In the genomic region with DNA sequence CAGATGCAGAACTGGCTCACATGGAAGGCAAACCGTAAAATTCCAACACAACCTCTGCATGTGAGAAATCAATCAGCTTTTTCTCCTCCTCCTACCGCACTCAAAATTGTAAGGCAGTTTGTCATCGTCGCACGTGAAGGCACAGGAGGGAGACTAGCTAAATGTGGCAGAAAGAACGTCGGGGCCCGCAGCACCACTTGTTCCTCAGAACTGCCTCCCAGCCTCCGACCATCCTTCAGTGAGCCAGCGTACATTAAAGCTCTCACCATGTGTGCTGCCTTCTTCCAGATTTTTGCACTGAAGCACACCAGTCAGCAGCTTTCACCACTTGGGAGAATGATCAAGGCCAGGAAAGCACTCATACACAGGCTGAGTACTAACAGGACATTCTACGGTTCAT, we compare ENCODE assay signal across 1 cellular context.
TF ChIP-seq lines count a peak whose summit lies in the region.

No MANE protein-coding gene starts in this region.

TF ChIP-seq in GM23338, 12 proteins besides CTCF, POLR2A, EP300 and RAD21 (continued from another document):
- TF ChIP-seq, protein P1, sequence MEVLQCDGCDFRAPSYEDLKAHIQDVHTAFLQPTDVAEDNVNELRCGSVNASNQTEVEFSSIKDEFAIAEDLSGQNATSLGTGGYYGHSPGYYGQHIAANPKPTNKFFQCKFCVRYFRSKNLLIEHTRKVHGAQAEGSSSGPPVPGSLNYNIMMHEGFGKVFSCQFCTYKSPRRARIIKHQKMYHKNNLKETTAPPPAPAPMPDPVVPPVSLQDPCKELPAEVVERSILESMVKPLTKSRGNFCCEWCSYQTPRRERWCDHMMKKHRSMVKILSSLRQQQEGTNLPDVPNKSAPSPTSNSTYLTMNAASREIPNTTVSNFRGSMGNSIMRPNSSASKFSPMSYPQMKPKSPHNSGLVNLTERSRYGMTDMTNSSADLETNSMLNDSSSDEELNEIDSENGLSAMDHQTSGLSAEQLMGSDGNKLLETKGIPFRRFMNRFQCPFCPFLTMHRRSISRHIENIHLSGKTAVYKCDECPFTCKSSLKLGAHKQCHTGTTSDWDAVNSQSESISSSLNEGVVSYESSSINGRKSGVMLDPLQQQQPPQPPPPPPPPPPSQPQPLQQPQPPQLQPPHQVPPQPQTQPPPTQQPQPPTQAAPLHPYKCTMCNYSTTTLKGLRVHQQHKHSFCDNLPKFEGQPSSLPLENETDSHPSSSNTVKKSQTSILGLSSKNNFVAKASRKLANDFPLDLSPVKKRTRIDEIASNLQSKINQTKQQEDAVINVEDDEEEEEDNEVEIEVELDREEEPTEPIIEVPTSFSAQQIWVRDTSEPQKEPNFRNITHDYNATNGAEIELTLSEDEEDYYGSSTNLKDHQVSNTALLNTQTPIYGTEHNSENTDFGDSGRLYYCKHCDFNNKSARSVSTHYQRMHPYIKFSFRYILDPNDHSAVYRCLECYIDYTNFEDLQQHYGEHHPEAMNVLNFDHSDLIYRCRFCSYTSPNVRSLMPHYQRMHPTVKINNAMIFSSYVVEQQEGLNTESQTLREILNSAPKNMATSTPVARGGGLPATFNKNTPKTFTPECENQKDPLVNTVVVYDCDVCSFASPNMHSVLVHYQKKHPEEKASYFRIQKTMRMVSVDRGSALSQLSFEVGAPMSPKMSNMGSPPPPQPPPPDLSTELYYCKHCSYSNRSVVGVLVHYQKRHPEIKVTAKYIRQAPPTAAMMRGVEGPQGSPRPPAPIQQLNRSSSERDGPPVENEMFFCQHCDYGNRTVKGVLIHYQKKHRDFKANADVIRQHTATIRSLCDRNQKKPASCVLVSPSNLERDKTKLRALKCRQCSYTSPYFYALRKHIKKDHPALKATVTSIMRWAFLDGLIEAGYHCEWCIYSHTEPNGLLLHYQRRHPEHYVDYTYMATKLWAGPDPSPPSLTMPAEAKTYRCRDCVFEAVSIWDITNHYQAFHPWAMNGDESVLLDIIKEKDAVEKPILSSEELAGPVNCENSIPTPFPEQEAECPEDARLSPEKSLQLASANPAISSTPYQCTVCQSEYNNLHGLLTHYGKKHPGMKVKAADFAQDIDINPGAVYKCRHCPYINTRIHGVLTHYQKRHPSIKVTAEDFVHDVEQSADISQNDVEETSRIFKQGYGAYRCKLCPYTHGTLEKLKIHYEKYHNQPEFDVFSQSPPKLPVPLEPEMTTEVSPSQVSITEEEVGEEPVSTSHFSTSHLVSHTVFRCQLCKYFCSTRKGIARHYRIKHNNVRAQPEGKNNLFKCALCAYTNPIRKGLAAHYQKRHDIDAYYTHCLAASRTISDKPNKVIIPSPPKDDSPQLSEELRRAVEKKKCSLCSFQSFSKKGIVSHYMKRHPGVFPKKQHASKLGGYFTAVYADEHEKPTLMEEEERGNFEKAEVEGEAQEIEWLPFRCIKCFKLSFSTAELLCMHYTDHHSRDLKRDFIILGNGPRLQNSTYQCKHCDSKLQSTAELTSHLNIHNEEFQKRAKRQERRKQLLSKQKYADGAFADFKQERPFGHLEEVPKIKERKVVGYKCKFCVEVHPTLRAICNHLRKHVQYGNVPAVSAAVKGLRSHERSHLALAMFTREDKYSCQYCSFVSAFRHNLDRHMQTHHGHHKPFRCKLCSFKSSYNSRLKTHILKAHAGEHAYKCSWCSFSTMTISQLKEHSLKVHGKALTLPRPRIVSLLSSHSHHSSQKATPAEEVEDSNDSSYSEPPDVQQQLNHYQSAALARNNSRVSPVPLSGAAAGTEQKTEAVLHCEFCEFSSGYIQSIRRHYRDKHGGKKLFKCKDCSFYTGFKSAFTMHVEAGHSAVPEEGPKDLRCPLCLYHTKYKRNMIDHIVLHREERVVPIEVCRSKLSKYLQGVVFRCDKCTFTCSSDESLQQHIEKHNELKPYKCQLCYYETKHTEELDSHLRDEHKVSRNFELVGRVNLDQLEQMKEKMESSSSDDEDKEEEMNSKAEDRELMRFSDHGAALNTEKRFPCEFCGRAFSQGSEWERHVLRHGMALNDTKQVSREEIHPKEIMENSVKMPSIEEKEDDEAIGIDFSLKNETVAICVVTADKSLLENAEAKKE (CRISPR knock-in tag; IDR thresholded peaks at IDR 0.05), result no peak
- TF ChIP-seq POLR2AphosphoS5 (IDR thresholded peaks at IDR 0.05; ENCODE audit: low read depth), result no peak
- TF ChIP-seq ZNF114 (CRISPR knock-in tag; IDR thresholded peaks at IDR 0.05), result no peak
- no peak for TF ChIP-seq NANOG (IDR thresholded peaks at IDR 0.05; ENCODE audit: borderline replicate concordance)
- TF ChIP-seq CREB1 (CRISPR knock-in tag; IDR thresholded peaks at IDR 0.05; ENCODE audit: low read depth), result no peak
- TF ChIP-seq ZNF331 (CRISPR knock-in tag; IDR thresholded peaks at IDR 0.05; ENCODE audit: low read depth), result no peak
